11 cellular contexts compared by ENCODE assay signal in genomic region chr2:42054657-42055430, GRCh38. TPM values are rescaled to one million over a fixed set of nuclear protein-coding genes. Genes with fewer than 3 reads are reported as not detected.
DNase-seq lines count a peak whose midpoint lies in the region; ATAC-seq and TF ChIP-seq lines count a peak whose summit lies in the region.
"Had no signal": no experiment of that assay in that cellular context is flagged by ENCODE, and none has a peak within 500 bp of the region (broad histone marks: within the 10 kb centered on the region; RNA-seq: fewer than 3 reads in every experiment).

No MANE protein-coding gene starts in this region.

- no peak for TF ChIP-seq POLR2A in upper lobe of left lung (IDR thresholded peaks at IDR 0.05)

- no peak for ATAC-seq in upper lobe of left lung (ENCODE audit: low FRiP score in 2 of 2)

- no peaks in the 10 kb centered on the region for H3K9me3 ChIP-seq in colonic mucosa
- H3K9me3 ChIP-seq in upper lobe of left lung, result no peaks in the 10 kb centered on the region

- no peak for TF ChIP-seq EP300 in upper lobe of left lung (IDR thresholded peaks at IDR 0.05)

- H3K36me3 ChIP-seq in colonic mucosa (peaks cover 5% of the 10 kb centered on the region), upper lobe of left lung (peaks cover 0 to 38% (median 12%) of the 10 kb centered on the region in 4 donors)

- H3K4me1 ChIP-seq in colonic mucosa, result peaks cover 31% of the 10 kb centered on the region
- H3K4me1 ChIP-seq in upper lobe of left lung, result peaks cover 15 to 26% (median 19%) of the 10 kb centered on the region in 4 donors

- intact Hi-C loops in colonic mucosa (cut with DNase I), result no loop called here

- 86% methylated on average over 16 to 20 of the region's 20 CpGs for WGBS in upper lobe of left lung, 2 donors

- H3K9ac ChIP-seq in colonic mucosa (ENCODE audit: low read depth in 2 of 2, low read length in 2 of 2), result peak overlapping the region; percentile 51 to 83

- H3K27ac ChIP-seq in colonic mucosa (peak overlapping the region; percentile 83), upper lobe of left lung (peak overlapping the region; percentile 41 to 89 (median 78))

- TF ChIP-seq CTCF in colonic mucosa (IDR thresholded peaks at IDR 0.05), result peak; percentile 31
- peak in 1 of 6 experiments; percentile 28 for TF ChIP-seq CTCF in upper lobe of left lung (IDR thresholded peaks at IDR 0.05)

- H3K4me3 ChIP-seq in colonic mucosa (no peak overlapping the region), upper lobe of left lung (no peak overlapping the region)

- DNase-seq in NCI-H524 (lab: John Stamatoyannopoulos, UW) (peak; percentile 26 to 48), NCI-H524 treated with DMSO at 0.1 percent for 48 hours (lab: John Stamatoyannopoulos, UW) (no peak), colonic mucosa (peak; percentile 90), mucosa of gallbladder (ENCODE audit: low spot score) (peak; percentile 68), upper lobe of left lung (no peak), GDM1 (lab: John Stamatoyannopoulos, UW) (no peak), DMS79 (lab: John Stamatoyannopoulos, UW) (no peak), GM19240 (ENCODE audit: insufficient read length, low spot score) (no peak)
- DNase-seq: kidney glomerular epithelial cell, NCI-H1930 had no signal

- H3K27me3 ChIP-seq in colonic mucosa, result no peaks in the 10 kb centered on the region
- H3K27me3 ChIP-seq in upper lobe of left lung, result no peaks in the 10 kb centered on the region

RNA-seq across cellular contexts. Expression of gene PKDCC, which starts 7.0 kb away (rescaled TPM):
- 100 to 1,000 TPM in 1 of 2 donors, 10 to 100 TPM in 1; 61.3 to 125 TPM for total RNA-seq in colonic mucosa
- total RNA-seq in mucosa of gallbladder, result 128 TPM
- 100 to 1,000 TPM in 3 of 6 donors, 10 to 100 TPM in 3; 65.0 to 156 (median 95.9) TPM for total RNA-seq in upper lobe of left lung
- total RNA-seq: OCI-LY7 had no signal

Comparison
In these comparisons a context has a peak if more than half of its experiments do, and no peak if none do; other contexts are left out.
1. DNase-seq: peak in NCI-H524 (2 of 2), colonic mucosa (single experiment) and mucosa of gallbladder (single experiment); none in NCI-H524 treated with DMSO at 0.1 percent for 48 hours (single experiment), upper lobe of left lung (0 of 2), GDM1 (single experiment), DMS79 (single experiment) and GM19240 (single experiment).